ENCODE assay signal across 32 cellular contexts in genomic region chr7:55457801-55458200, GRCh38.
"Had no signal": no experiment of that assay in that cellular context is flagged by ENCODE, and none has a peak within 500 bp of the region (broad histone marks: within the 10 kb centered on the region; RNA-seq: fewer than 3 reads in every experiment).

No MANE protein-coding gene starts in this region.

- DNase-seq: activated CD4-positive, alpha-beta T cell treated with anti-CD3 and anti-CD28 coated beads, Interleukin-2, amount 10 ng/mL, durations not matched to agents 24 days and 14 days; activated CD4-positive, alpha-beta T cell treated with anti-CD3 and anti-CD28 coated beads, Interleukin-2, amount 50 U/mL, for 4 hours; activated CD8-positive, alpha-beta T cell treated with anti-CD3 and anti-CD28 coated beads for 36 hours; activated effector memory CD4-positive, alpha-beta T cell treated with anti-CD3 and anti-CD28 coated beads, Interleukin-2, amount 50 U/mL, for 16 hours; activated naive CD4-positive, alpha-beta T cell; activated naive CD4-positive, alpha-beta T cell treated with anti-CD3 and anti-CD28 coated beads, Interleukin-2, amount 50 U/mL, for 16 hours; activated naive CD8-positive, alpha-beta T cell treated with anti-CD3 and anti-CD28 coated beads for 36 hours; activated T-cell treated with anti-CD3 and anti-CD28 coated beads, Interleukin-2, amount 50 U/mL, for 1 hour; activated T-cell treated with anti-CD3 and anti-CD28 coated beads, Interleukin-2, amount 50 U/mL, for 72 hours; amygdala; NCI-H1092 treated with DMSO at 0.1 percent for 48 hours; NCI-H1417; NCI-H146; NCI-H187; NCI-H2029 treated with DMSO at 0.1 percent for 48 hours; NCI-H2107; NCI-H2171; NCI-H510A; NCI-H526; NCI-H748 treated with DMSO at 0.1 percent for 48 hours; PC-9; SIG-M5; SW 1271; T1000; WERI-Rb-1 had no signal

- H2AFZ ChIP-seq: PC-9 had no signal

- H3K27ac Mint-ChIP-seq: activated CD4-positive, alpha-beta T cell treated with anti-CD3 and anti-CD28 coated beads, Interleukin-2, amount 10 ng/mL, durations not matched to agents 24 days and 14 days; activated CD8-positive, alpha-beta T cell treated with anti-CD3 and anti-CD28 coated beads for 36 hours; activated naive CD8-positive, alpha-beta T cell treated with anti-CD3 and anti-CD28 coated beads for 36 hours; activated T-cell treated with anti-CD3 and anti-CD28 coated beads, Interleukin-2, amount 50 U/mL, for 72 hours; activated T-helper 17 cell treated with anti-CD3 and anti-CD28 coated beads, Interleukin-2, amount 50 U/mL, for 72 hours had no signal

- ATAC-seq: activated CD8-positive, alpha-beta T cell treated with anti-CD3 and anti-CD28 coated beads for 36 hours; activated T-cell treated with anti-CD3 and anti-CD28 coated beads, Interleukin-2, amount 50 U/mL, for 72 hours; activated T-helper 17 cell treated with anti-CD3 and anti-CD28 coated beads, Interleukin-2, amount 50 U/mL, for 72 hours; Right ventricle myocardium inferior; SK-N-SH treated with all-trans-retinoic acid at 6 μM for 48 hours had no signal

- H3K27me3 Mint-ChIP-seq: activated CD4-positive, alpha-beta T cell treated with anti-CD3 and anti-CD28 coated beads, Interleukin-2, amount 10 ng/mL, durations not matched to agents 24 days and 14 days; activated CD8-positive, alpha-beta T cell treated with anti-CD3 and anti-CD28 coated beads for 36 hours; activated naive CD8-positive, alpha-beta T cell treated with anti-CD3 and anti-CD28 coated beads for 36 hours; activated T-helper 17 cell treated with anti-CD3 and anti-CD28 coated beads, Interleukin-2, amount 50 U/mL, for 72 hours; central memory CD8-positive, alpha-beta T cell had no signal

- H3K36me3 ChIP-seq: ascending aorta, cardiac muscle cell, WERI-Rb-1 had no signal

- H3K4me2 ChIP-seq: PC-9 had no signal

- H3K4me1 ChIP-seq: ascending aorta had no signal

- H3K4me3 ChIP-seq: ascending aorta, cardiac muscle cell, PC-9 had no signal

- H3K27ac ChIP-seq: ascending aorta, cardiac muscle cell, PC-9, RWPE1, WERI-Rb-1 had no signal

- H3K27me3 ChIP-seq: ascending aorta, cardiac muscle cell had no signal

- H3K4me3 Mint-ChIP-seq: activated CD4-positive, alpha-beta T cell treated with anti-CD3 and anti-CD28 coated beads, Interleukin-2, amount 10 ng/mL, durations not matched to agents 24 days and 14 days; activated CD8-positive, alpha-beta T cell treated with anti-CD3 and anti-CD28 coated beads for 36 hours; activated naive CD8-positive, alpha-beta T cell treated with anti-CD3 and anti-CD28 coated beads for 36 hours; activated T-cell treated with anti-CD3 and anti-CD28 coated beads, Interleukin-2, amount 50 U/mL, for 72 hours; activated T-helper 17 cell treated with anti-CD3 and anti-CD28 coated beads, Interleukin-2, amount 50 U/mL, for 72 hours; central memory CD8-positive, alpha-beta T cell had no signal
